In genomic region chr5:107860044-107860443, GRCh38 we compare ENCODE assay signal across 24 cellular contexts.
"Had no signal": no experiment of that assay in that cellular context is flagged by ENCODE, and none has a peak within 500 bp of the region (broad histone marks: within the 10 kb centered on the region; RNA-seq: fewer than 3 reads in every experiment).

No MANE protein-coding gene starts in this region.

- H3K9me3 ChIP-seq: ascending aorta, colonic mucosa had no signal

- H3K4me3 ChIP-seq: ascending aorta, cardiac muscle cell, colonic mucosa had no signal

- DNase-seq: activated CD4-positive, alpha-beta T cell treated with anti-CD3 and anti-CD28 coated beads, Interleukin-2, amount 10 ng/mL, durations not matched to agents 24 days and 14 days; activated CD4-positive, alpha-beta T cell treated with anti-CD3 and anti-CD28 coated beads, Interleukin-2, amount 50 U/mL, for 4 hours; activated CD8-positive, alpha-beta T cell treated with anti-CD3 and anti-CD28 coated beads for 36 hours; activated effector memory CD4-positive, alpha-beta T cell treated with anti-CD3 and anti-CD28 coated beads, Interleukin-2, amount 50 U/mL, for 16 hours; activated naive CD4-positive, alpha-beta T cell; activated naive CD8-positive, alpha-beta T cell treated with anti-CD3 and anti-CD28 coated beads, Interleukin-2, amount 10 ng/mL, durations not matched to agents 7 days and 5 days; activated T-cell treated with anti-CD3 and anti-CD28 coated beads, Interleukin-2, amount 50 U/mL, for 1 hour; activated T-cell treated with anti-CD3 and anti-CD28 coated beads, Interleukin-2, amount 50 U/mL, for 72 hours; amygdala; colonic mucosa; NCI-H1105; NCI-H1417 treated with DMSO at 0.1 percent for 48 hours; NCI-H187 treated with DMSO at 0.1 percent for 48 hours; NCI-H2081; NCI-H2171 treated with DMSO at 0.1 percent for 48 hours; NCI-H2227 treated with DMSO at 0.1 percent for 48 hours; NCI-H446; NCI-H510A treated with DMSO at 0.1 percent for 48 hours; NCI-H69; NK-92 treated with Interleukin-12 subunit alpha and Interleukin-12 subunit beta, amount 100 ng/mL, for 24 hours; Right ventricle myocardium superior had no signal

- H3K27me3 ChIP-seq: ascending aorta, colonic mucosa had no signal

- ATAC-seq: activated CD8-positive, alpha-beta T cell treated with anti-CD3 and anti-CD28 coated beads for 36 hours; activated T-cell treated with anti-CD3 and anti-CD28 coated beads, Interleukin-2, amount 50 U/mL, for 72 hours; activated T-helper 17 cell treated with anti-CD3 and anti-CD28 coated beads, Interleukin-2, amount 50 U/mL, for 72 hours had no signal

- H3K36me3 ChIP-seq: colonic mucosa had no signal

- H3K27ac ChIP-seq: ascending aorta, cardiac muscle cell, colonic mucosa had no signal

- H3K4me1 ChIP-seq: colonic mucosa had no signal
